13 cellular contexts compared by ENCODE assay signal in the genomic region with DNA sequence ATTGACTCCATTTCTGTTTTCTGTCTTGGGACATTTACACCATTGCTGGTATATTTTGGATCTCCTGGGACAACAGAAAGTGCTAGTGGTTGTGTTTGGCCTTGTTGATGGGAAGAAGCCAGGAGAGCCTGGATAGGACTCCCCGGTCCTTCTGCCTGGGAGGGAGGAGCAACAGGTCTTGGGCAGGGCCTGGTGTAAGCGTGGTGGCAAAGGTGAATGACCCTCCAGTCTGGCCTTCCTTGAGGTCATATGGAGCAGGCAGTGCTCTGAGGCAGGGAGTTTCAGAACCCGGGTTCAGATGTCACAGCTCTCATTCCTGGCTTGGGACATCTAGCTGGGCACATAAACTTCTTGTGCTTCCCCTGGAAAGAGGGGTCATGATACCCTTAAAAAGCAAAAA. TPM values are rescaled to one million over a fixed set of nuclear protein-coding genes. Genes with fewer than 3 reads are reported as not detected.
DNase-seq lines count a peak whose midpoint lies in the region; TF ChIP-seq lines count a peak whose summit lies in the region.
"Had no signal": no experiment of that assay in that cellular context is flagged by ENCODE, and none has a peak within 500 bp of the region (broad histone marks: within the 10 kb centered on the region; RNA-seq: fewer than 3 reads in every experiment).

No MANE protein-coding gene starts in this region.

- H3K4me3 ChIP-seq in effector memory CD4-positive, alpha-beta T cell (ENCODE audit: insufficient read depth, low read depth, low read length, poor library complexity, severe bottlenecking): no peak overlapping the region
- H3K4me3 ChIP-seq: smooth muscle cell had no signal

- no peak for TF ChIP-seq POLR2A in erythroblast (IDR thresholded peaks at IDR 0.05; ENCODE audit: low read length)

- H3K36me3 Mint-ChIP-seq in T-helper 2 cell treated with Interferon-gamma antibody and Interleukin-4, amounts not matched to agents 5 μg/mL and 100 μg/mL, for 36 hours (ENCODE audit: low read depth): peaks cover 33% of the 10 kb centered on the region
- H3K36me3 Mint-ChIP-seq in HFFc6 (ENCODE audit: low read depth): peaks cover 11% of the 10 kb centered on the region

- no peaks in the 10 kb centered on the region for H3K9me3 ChIP-seq in effector memory CD4-positive, alpha-beta T cell (ENCODE audit: control insufficient read depth, low read length)

- no peak for DNase-seq in T-helper 2 cell treated with Interferon-gamma antibody and Interleukin-4, amounts not matched to agents 5 μg/mL and 100 μg/mL, for 36 hours (ENCODE audit: low spot score)
- no peak for DNase-seq in T-helper 2 cell
- no peak for DNase-seq in HFFc6
- no peak for DNase-seq in effector memory CD4-positive, alpha-beta T cell
- peak; percentile 61 for DNase-seq in posterior vena cava (ENCODE audit: low spot score)
- DNase-seq in T1000 (lab: John Stamatoyannopoulos, UW): no peak
- no peak for DNase-seq in erythroblast (lab: John Stamatoyannopoulos, UW)
- DNase-seq in RPMI8226: no peak
- DNase-seq: 8988T, NCI-H1105 treated with DMSO at 0.1 percent for 48 hours, T-helper 9 cell had no signal

- no peak for TF ChIP-seq CTCF in HFFc6 (IDR thresholded peaks at IDR 0.05)

- H3K27ac ChIP-seq in effector memory CD4-positive, alpha-beta T cell (ENCODE audit: insufficient read depth, low read length, poor library complexity, severe bottlenecking): peak overlapping the region; percentile 9

- H3K4me1 Mint-ChIP-seq in T-helper 2 cell treated with Interferon-gamma antibody and Interleukin-4, amounts not matched to agents 5 μg/mL and 100 μg/mL, for 36 hours (ENCODE audit: low read depth): peaks cover 23% of the 10 kb centered on the region
- H3K4me1 Mint-ChIP-seq in HFFc6 (ENCODE audit: low read depth): peaks cover 32% of the 10 kb centered on the region

- no peaks in the 10 kb centered on the region for H3K27me3 Mint-ChIP-seq in T-helper 2 cell treated with Interferon-gamma antibody and Interleukin-4, amounts not matched to agents 5 μg/mL and 100 μg/mL, for 36 hours (ENCODE audit: low read depth)
- H3K27me3 Mint-ChIP-seq in HFFc6 (ENCODE audit: insufficient read depth): peaks cover 3% of the 10 kb centered on the region; the same call in 1 of the 2 replicates
- H3K27me3 Mint-ChIP-seq: brain had no signal

- no peaks in the 10 kb centered on the region for H3K9me3 Mint-ChIP-seq in T-helper 2 cell treated with Interferon-gamma antibody and Interleukin-4, amounts not matched to agents 5 μg/mL and 100 μg/mL, for 36 hours
- no peaks in the 10 kb centered on the region for H3K9me3 Mint-ChIP-seq in HFFc6
- H3K9me3 Mint-ChIP-seq: brain had no signal

- H3K4me3 Mint-ChIP-seq in T-helper 2 cell treated with Interferon-gamma antibody and Interleukin-4, amounts not matched to agents 5 μg/mL and 100 μg/mL, for 36 hours: no peak overlapping the region
- H3K4me3 Mint-ChIP-seq in HFFc6: no peak overlapping the region
- H3K4me3 Mint-ChIP-seq: brain had no signal

- no peaks in the 10 kb centered on the region for H3K27me3 ChIP-seq in effector memory CD4-positive, alpha-beta T cell (replicated peaks; ENCODE audit: control insufficient read depth, insufficient read depth, low read length, poor library complexity, severe bottlenecking)

- peak overlapping the region; percentile 65 for H3K27ac Mint-ChIP-seq in T-helper 2 cell treated with Interferon-gamma antibody and Interleukin-4, amounts not matched to agents 5 μg/mL and 100 μg/mL, for 36 hours
- H3K27ac Mint-ChIP-seq in HFFc6: peak overlapping the region; percentile 62

- H3K4me1 ChIP-seq in effector memory CD4-positive, alpha-beta T cell (ENCODE audit: control insufficient read depth, insufficient read depth, low read length, poor library complexity, severe bottlenecking): peaks cover 8% of the 10 kb centered on the region

- intact Hi-C loops in posterior vena cava (cut with DNase I): loop anchor here (5.0 to 10.0 kb wide), 3 partner anchors 140 to 228 kb away; a partner anchor contains a TSS

- peaks cover 24% of the 10 kb centered on the region for H3K36me3 ChIP-seq in effector memory CD4-positive, alpha-beta T cell (ENCODE audit: control insufficient read depth, insufficient read depth, low read length)

RNA-seq across cellular contexts. Expression of a gene that starts 56.0 kb away (rescaled TPM):
- total RNA-seq in HFFc6 (2021; fragmentation: NEBNext Ultra II Directional; extraction: Animal tissue kit (Norgen Biotek cat#: 25700)): under 1 TPM in 5 of 6 experiments, not detected in 1; 0.07 to 0.10 (median 0.09) TPM
- total RNA-seq in posterior vena cava: 1 to 10 TPM in 1 of 2 donors, under 1 TPM in 1; 0.60 to 1.6 TPM
